ENCODE assay signal across 39 cellular contexts in genomic region chr3:182094321-182094720, GRCh38.
"Had no signal": no experiment of that assay in that cellular context is flagged by ENCODE, and none has a peak within 500 bp of the region (broad histone marks: within the 10 kb centered on the region; RNA-seq: fewer than 3 reads in every experiment).

No MANE protein-coding gene starts in this region.

- H3K27me3 ChIP-seq: adrenal gland, body of pancreas, brain microvascular endothelial cell, breast epithelium had no signal

- H3K9me3 ChIP-seq: adrenal gland, body of pancreas, breast epithelium had no signal

- H3K4me1 Mint-ChIP-seq: activated CD4-positive, alpha-beta memory T cell treated with anti-CD3 and anti-CD28 coated beads, Interleukin-2, amount 10 ng/mL, durations not matched to agents 7 days and 5 days; activated CD4-positive, alpha-beta T cell treated with anti-CD3 and anti-CD28 coated beads for 36 hours; activated CD4-positive, alpha-beta T cell treated with anti-CD3 and anti-CD28 coated beads, Interleukin-2, amount 10 ng/mL, durations not matched to agents 7 days and 5 days; activated naive CD8-positive, alpha-beta T cell treated with anti-CD3 and anti-CD28 coated beads for 36 hours; activated T-helper 17 cell treated with anti-CD3 and anti-CD28 coated beads, Interleukin-2, amount 50 U/mL, for 72 hours had no signal

- H3K27me3 Mint-ChIP-seq: activated CD4-positive, alpha-beta memory T cell treated with anti-CD3 and anti-CD28 coated beads, Interleukin-2, amount 10 ng/mL, durations not matched to agents 7 days and 5 days; activated CD4-positive, alpha-beta T cell treated with anti-CD3 and anti-CD28 coated beads for 36 hours; activated CD4-positive, alpha-beta T cell treated with anti-CD3 and anti-CD28 coated beads, Interleukin-2, amount 10 ng/mL, durations not matched to agents 7 days and 5 days; activated naive CD8-positive, alpha-beta T cell treated with anti-CD3 and anti-CD28 coated beads for 36 hours; activated T-helper 17 cell treated with anti-CD3 and anti-CD28 coated beads, Interleukin-2, amount 50 U/mL, for 72 hours had no signal

- H3K36me3 ChIP-seq: adrenal gland, brain microvascular endothelial cell, breast epithelium, WERI-Rb-1 had no signal

- H3K4me3 ChIP-seq: adrenal gland, body of pancreas, breast epithelium had no signal

- H3K4me1 ChIP-seq: adrenal gland, body of pancreas, breast epithelium had no signal

- H3K9me3 Mint-ChIP-seq: activated CD4-positive, alpha-beta T cell treated with anti-CD3 and anti-CD28 coated beads, Interleukin-2, amount 10 ng/mL, durations not matched to agents 7 days and 5 days; activated T-helper 1 cell treated with anti-CD3 and anti-CD28 coated beads, Interleukin-12 subunit alpha, Interleukin-12 subunit beta, Interleukin-2, Interleukin-4 antibody, amounts not matched to agents 30 ng/mL and 10 ng/mL and 1 ng/mL, durations not matched to agents 14 hours and 24 hours and 36 hours had no signal

- H3K4me3 Mint-ChIP-seq: activated CD4-positive, alpha-beta memory T cell treated with anti-CD3 and anti-CD28 coated beads, Interleukin-2, amount 10 ng/mL, durations not matched to agents 7 days and 5 days; activated CD4-positive, alpha-beta T cell treated with anti-CD3 and anti-CD28 coated beads for 36 hours; activated CD4-positive, alpha-beta T cell treated with anti-CD3 and anti-CD28 coated beads, Interleukin-2, amount 10 ng/mL, durations not matched to agents 7 days and 5 days; activated CD8-positive, alpha-beta T cell treated with anti-CD3 and anti-CD28 coated beads, Interleukin-2, amount 10 ng/mL, durations not matched to agents 7 days and 5 days; activated naive CD4-positive, alpha-beta T cell treated with anti-CD3 and anti-CD28 coated beads for 36 hours; activated naive CD8-positive, alpha-beta T cell treated with anti-CD3 and anti-CD28 coated beads for 36 hours; activated T-cell treated with anti-CD3 and anti-CD28 coated beads, Interleukin-2, amount 50 U/mL, for 4 hours; activated T-cell treated with anti-CD3 and anti-CD28 coated beads, Interleukin-2, amount 50 U/mL, for 72 hours; activated T-helper 1 cell treated with anti-CD3 and anti-CD28 coated beads, Interleukin-12 subunit alpha, Interleukin-12 subunit beta, Interleukin-2, Interleukin-4 antibody, amounts not matched to agents 30 ng/mL and 10 ng/mL and 1 ng/mL, durations not matched to agents 14 hours and 24 hours and 36 hours; activated T-helper 17 cell treated with anti-CD3 and anti-CD28 coated beads, Interleukin-2, amount 50 U/mL, for 72 hours; T-helper 1 cell treated with Interleukin-12 subunit alpha and Interleukin-12 subunit beta and Interleukin-4 antibody, amounts not matched to agents 30 μg/mL and 1 μg/mL, for 36 hours; T-helper 2 cell treated with Interferon-gamma antibody and Interleukin-4, amounts not matched to agents 5 μg/mL and 100 μg/mL, for 36 hours; WTC11 had no signal

- DNase-seq: activated CD4-positive, alpha-beta memory T cell treated with anti-CD3 and anti-CD28 coated beads, Interleukin-2, amount 10 ng/mL, durations not matched to agents 7 days and 5 days; activated CD4-positive, alpha-beta T cell treated with anti-CD3 and anti-CD28 coated beads for 1 hour; activated CD4-positive, alpha-beta T cell treated with anti-CD3 and anti-CD28 coated beads for 36 hours; activated CD4-positive, alpha-beta T cell treated with anti-CD3 and anti-CD28 coated beads for 48 hours; activated CD4-positive, alpha-beta T cell treated with anti-CD3 and anti-CD28 coated beads, Interleukin-2, amount 10 ng/mL, durations not matched to agents 7 days and 5 days; activated CD4-positive, alpha-beta T cell treated with anti-CD3 and anti-CD28 coated beads, Interleukin-2, amount 50 U/mL, for 48 hours; activated CD4-positive, CD25-positive, alpha-beta regulatory T cell; activated CD8-positive, alpha-beta memory T cell treated with anti-CD3 and anti-CD28 coated beads, Interleukin-2, amount 50 U/mL, for 4 hours; activated CD8-positive, alpha-beta T cell treated with anti-CD3 and anti-CD28 coated beads, Interleukin-2, amount 10 ng/mL, durations not matched to agents 7 days and 5 days; activated effector memory CD4-positive, alpha-beta T cell treated with anti-CD3 and anti-CD28 coated beads, Interleukin-2, amount 50 U/mL, for 16 hours; activated gamma-delta T cell treated with Interleukin-2 at 50 U/mL for 16 hours; activated naive CD4-positive, alpha-beta T cell; activated naive CD4-positive, alpha-beta T cell treated with anti-CD3 and anti-CD28 coated beads for 36 hours; activated naive CD4-positive, alpha-beta T cell treated with anti-CD3 and anti-CD28 coated beads, Interleukin-2, amount 50 U/mL, for 16 hours; activated naive CD8-positive, alpha-beta T cell treated with anti-CD3 and anti-CD28 coated beads for 36 hours; activated T-cell treated with anti-CD3 and anti-CD28 coated beads for 4 hours; activated T-cell treated with anti-CD3 and anti-CD28 coated beads, Interleukin-2, amount 50 U/mL, for 1 hour; activated T-cell treated with anti-CD3 and anti-CD28 coated beads, Interleukin-2, amount 50 U/mL, for 4 hours; activated T-cell treated with anti-CD3 and anti-CD28 coated beads, Interleukin-2, amount 50 U/mL, for 72 hours; adrenal gland; amniotic stem cell; aorta; body of pancreas; brain microvascular endothelial cell; central memory CD4-positive, alpha-beta T cell; T-helper 1 cell; T-helper 2 cell; T-helper 9 cell; WERI-Rb-1 had no signal

- H3K27ac ChIP-seq: adrenal gland, body of pancreas, brain microvascular endothelial cell, breast epithelium, WERI-Rb-1 had no signal

- FAIRE-seq: astrocyte, TTC549 had no signal

- ATAC-seq: activated CD4-positive, alpha-beta T cell treated with anti-CD3 and anti-CD28 coated beads for 36 hours; activated CD4-positive, CD25-positive, alpha-beta regulatory T cell treated with anti-CD3 and anti-CD28 coated beads, Interleukin-2, amount 50 U/mL, for 24 hours; activated CD8-positive, alpha-beta T cell treated with anti-CD3 and anti-CD28 coated beads, Interleukin-2, amount 10 ng/mL, durations not matched to agents 7 days and 5 days; activated naive CD4-positive, alpha-beta T cell treated with anti-CD3 and anti-CD28 coated beads, Interleukin-2, amount 50 U/mL, for 72 hours; activated T-cell treated with anti-CD3 and anti-CD28 coated beads, Interleukin-2, amount 50 U/mL, for 4 hours; activated T-cell treated with anti-CD3 and anti-CD28 coated beads, Interleukin-2, amount 50 U/mL, for 72 hours; activated T-helper 17 cell treated with anti-CD3 and anti-CD28 coated beads, Interleukin-2, amount 50 U/mL, for 72 hours; body of pancreas; WTC11 had no signal

- H3K36me3 Mint-ChIP-seq: activated naive CD4-positive, alpha-beta T cell treated with anti-CD3 and anti-CD28 coated beads, Interleukin-2, amount 50 U/mL, for 72 hours; activated naive CD8-positive, alpha-beta T cell treated with anti-CD3 and anti-CD28 coated beads for 36 hours had no signal

- H3K27ac Mint-ChIP-seq: activated CD4-positive, alpha-beta memory T cell treated with anti-CD3 and anti-CD28 coated beads, Interleukin-2, amount 10 ng/mL, durations not matched to agents 7 days and 5 days; activated CD4-positive, alpha-beta T cell treated with anti-CD3 and anti-CD28 coated beads for 36 hours; activated CD4-positive, alpha-beta T cell treated with anti-CD3 and anti-CD28 coated beads, Interleukin-2, amount 10 ng/mL, durations not matched to agents 7 days and 5 days; activated CD8-positive, alpha-beta T cell treated with anti-CD3 and anti-CD28 coated beads, Interleukin-2, amount 10 ng/mL, durations not matched to agents 7 days and 5 days; activated naive CD4-positive, alpha-beta T cell treated with anti-CD3 and anti-CD28 coated beads for 36 hours; activated naive CD4-positive, alpha-beta T cell treated with anti-CD3 and anti-CD28 coated beads, Interleukin-2, amount 50 U/mL, for 72 hours; activated naive CD8-positive, alpha-beta T cell treated with anti-CD3 and anti-CD28 coated beads for 36 hours; activated T-cell treated with anti-CD3 and anti-CD28 coated beads, Interleukin-2, amount 50 U/mL, for 72 hours; activated T-helper 1 cell treated with anti-CD3 and anti-CD28 coated beads, Interleukin-12 subunit alpha, Interleukin-12 subunit beta, Interleukin-2, Interleukin-4 antibody, amounts not matched to agents 30 ng/mL and 10 ng/mL and 1 ng/mL, durations not matched to agents 14 hours and 24 hours and 36 hours; activated T-helper 17 cell treated with anti-CD3 and anti-CD28 coated beads, Interleukin-2, amount 50 U/mL, for 72 hours; T-helper 1 cell treated with Interleukin-12 subunit alpha and Interleukin-12 subunit beta and Interleukin-4 antibody, amounts not matched to agents 30 μg/mL and 1 μg/mL, for 36 hours; T-helper 2 cell treated with Interferon-gamma antibody and Interleukin-4, amounts not matched to agents 5 μg/mL and 100 μg/mL, for 36 hours; WTC11 had no signal
